ENCODE assay signal across 29 cellular contexts in genomic region chr5:136613243-136613642, GRCh38.
"Had no signal": no experiment of that assay in that cellular context is flagged by ENCODE, and none has a peak within 500 bp of the region (broad histone marks: within the 10 kb centered on the region; RNA-seq: fewer than 3 reads in every experiment).

No MANE protein-coding gene starts in this region.

- FAIRE-seq: colon had no signal

- ATAC-seq: gastroesophageal sphincter; left colon; naive thymus-derived CD4-positive, alpha-beta T cell; sciatic nerve; stimulated activated naive CD8-positive, alpha-beta T cell treated with anti-CD3 and anti-CD28 coated beads, Interleukin-15, Interleukin-2, amounts not matched to agents 100 U/mL and 50 U/mL, for 24 hours had no signal

- H3K9me3 ChIP-seq: breast epithelium, ovary, testis, transverse colon had no signal

- H3K4me2 ChIP-seq: hepatocyte had no signal

- DNase-seq: activated CD4-positive, alpha-beta memory T cell treated with anti-CD3 and anti-CD28 coated beads, Interleukin-2, amount 10 ng/mL, durations not matched to agents 7 days and 5 days; activated CD4-positive, alpha-beta T cell treated with anti-CD3 and anti-CD28 coated beads, Interleukin-2, amount 10 ng/mL, durations not matched to agents 7 days and 5 days; activated CD4-positive, CD25-positive, alpha-beta regulatory T cell treated with anti-CD3 and anti-CD28 coated beads, Interleukin-2, amount 50 U/mL, for 72 hours; activated CD8-positive, alpha-beta memory T cell treated with anti-CD3 and anti-CD28 coated beads, Interleukin-2, amount 50 U/mL, for 48 hours; activated gamma-delta T cell; activated naive CD4-positive, alpha-beta T cell treated with anti-CD3 and anti-CD28 coated beads, Interleukin-2, amount 10 ng/mL, durations not matched to agents 7 days and 5 days; activated naive CD8-positive, alpha-beta T cell treated with anti-CD3 and anti-CD28 coated beads, Interleukin-2, amount 10 ng/mL, durations not matched to agents 7 days and 5 days; activated T-cell treated with anti-CD3 and anti-CD28 coated beads, Interleukin-2, amount 50 U/mL, for 24 hours; amniotic stem cell; dermis blood vessel endothelial cell; effector CD4-positive, alpha-beta T cell; erythroblast; islet precursor cell; left colon; naive thymus-derived CD4-positive, alpha-beta T cell; ovary; retina; stimulated activated CD4-positive, alpha-beta T cell treated with anti-CD3 and anti-CD28 coated beads, Interleukin-12 subunit alpha, Interleukin-12 subunit beta, amount 100 ng/mL, for 4 hours; stimulated activated CD4-positive, alpha-beta T cell treated with anti-CD3 and anti-CD28 coated beads, Interleukin-4, amount 100 ng/mL, for 1 hour; stimulated activated naive CD8-positive, alpha-beta T cell treated with anti-CD3 and anti-CD28 coated beads, Interleukin-15, Interleukin-2, amounts not matched to agents 100 U/mL and 50 U/mL, for 24 hours; T-helper 9 cell; testis; transverse colon had no signal

- H3K36me3 ChIP-seq: breast epithelium, gastroesophageal sphincter, ovary, transverse colon had no signal

- H3K4me3 ChIP-seq: breast epithelium, gastroesophageal sphincter, hepatocyte, ovary, skin epidermis, testis, transverse colon had no signal

- H3K27me3 ChIP-seq: breast epithelium, gastroesophageal sphincter, hepatocyte, ovary, testis, transverse colon had no signal

- H3K4me1 ChIP-seq: breast epithelium, gastroesophageal sphincter, testis, transverse colon had no signal

- H3K79me2 ChIP-seq: hepatocyte had no signal

- H2AFZ ChIP-seq: hepatocyte had no signal

- H3K27ac ChIP-seq: breast epithelium, gastroesophageal sphincter, hepatocyte, ovary, skin epidermis, testis, transverse colon had no signal
